In genomic region chr1:219724440-219724839, GRCh38 we compare ENCODE assay signal across 31 cellular contexts.
"Had no signal": no experiment of that assay in that cellular context is flagged by ENCODE, and none has a peak within 500 bp of the region (broad histone marks: within the 10 kb centered on the region; RNA-seq: fewer than 3 reads in every experiment).

No MANE protein-coding gene starts in this region.

- H3K36me3 Mint-ChIP-seq: activated naive CD8-positive, alpha-beta T cell treated with anti-CD3 and anti-CD28 coated beads for 36 hours; stimulated activated memory B cell treated with anti-CD40 and anti-IgM and Interleukin-4, amounts not matched to agents 10 μg/mL and 1 μg/mL and 100 μg/mL, for 72 hours had no signal

- H3K36me3 ChIP-seq: adrenal gland, gastrocnemius medialis, sigmoid colon, uterus had no signal

- FAIRE-seq: colon, endometrium, small intestine had no signal

- H3K9ac ChIP-seq: parathyroid adenoma had no signal

- H3K4me2 ChIP-seq: hepatocyte had no signal

- H3K4me3 Mint-ChIP-seq: activated CD4-positive, alpha-beta memory T cell treated with anti-CD3 and anti-CD28 coated beads for 36 hours; activated naive CD4-positive, alpha-beta T cell treated with anti-CD3 and anti-CD28 coated beads for 36 hours; activated naive CD8-positive, alpha-beta T cell treated with anti-CD3 and anti-CD28 coated beads for 36 hours; activated T-helper 1 cell treated with anti-CD3 and anti-CD28 coated beads, Interleukin-12 subunit alpha, Interleukin-12 subunit beta, Interleukin-2, Interleukin-4 antibody, amounts not matched to agents 30 ng/mL and 10 ng/mL and 1 ng/mL, durations not matched to agents 14 hours and 24 hours and 36 hours; naive thymus-derived CD4-positive, alpha-beta T cell; stimulated activated memory B cell treated with anti-CD40 and anti-IgM and Interleukin-4, amounts not matched to agents 10 μg/mL and 1 μg/mL and 100 μg/mL, for 72 hours; stimulated activated naive CD8-positive, alpha-beta T cell treated with anti-CD3 and anti-CD28 coated beads, Interleukin-15, amount 100 ng/mL, for 72 hours; type B pancreatic cell had no signal

- H3K27ac ChIP-seq: adrenal gland, body of pancreas, epithelial cell of prostate, gastrocnemius medialis, hepatocyte, parathyroid adenoma, psoas muscle, sigmoid colon, uterus had no signal

- H3K9me3 ChIP-seq: gastrocnemius medialis had no signal

- DNase-seq: activated CD4-positive, alpha-beta memory T cell treated with anti-CD3 and anti-CD28 coated beads for 36 hours; activated CD4-positive, alpha-beta T cell treated with anti-CD3 and anti-CD28 coated beads for 48 hours; activated CD8-positive, alpha-beta memory T cell treated with anti-CD3 and anti-CD28 coated beads, Interleukin-2, amount 50 U/mL, for 4 hours; activated effector memory CD4-positive, alpha-beta T cell treated with anti-CD3 and anti-CD28 coated beads, Interleukin-2, amount 50 U/mL, for 16 hours; activated naive CD4-positive, alpha-beta T cell treated with anti-CD3 and anti-CD28 coated beads for 36 hours; activated naive CD8-positive, alpha-beta T cell treated with anti-CD3 and anti-CD28 coated beads for 36 hours; activated T-cell treated with anti-CD3 and anti-CD28 coated beads, Interleukin-2, amount 50 U/mL, for 1 hour; adrenal gland; aorta; body of pancreas; dermis blood vessel endothelial cell; effector CD4-positive, alpha-beta T cell; gastrocnemius medialis; midbrain; naive thymus-derived CD4-positive, alpha-beta T cell; occipital lobe; psoas muscle; sigmoid colon; small intestine; stimulated activated CD4-positive, alpha-beta T cell treated with anti-CD3 and anti-CD28 coated beads, Interleukin-4, amount 100 ng/mL, for 24 hours; stimulated activated naive CD8-positive, alpha-beta T cell treated with anti-CD3 and anti-CD28 coated beads, Interleukin-15, amount 100 ng/mL, for 72 hours; substantia nigra; uterus had no signal

- H3K27ac Mint-ChIP-seq: activated CD4-positive, alpha-beta memory T cell treated with anti-CD3 and anti-CD28 coated beads for 36 hours; activated naive CD4-positive, alpha-beta T cell treated with anti-CD3 and anti-CD28 coated beads for 36 hours; activated naive CD8-positive, alpha-beta T cell treated with anti-CD3 and anti-CD28 coated beads for 36 hours; activated T-helper 1 cell treated with anti-CD3 and anti-CD28 coated beads, Interleukin-12 subunit alpha, Interleukin-12 subunit beta, Interleukin-2, Interleukin-4 antibody, amounts not matched to agents 30 ng/mL and 10 ng/mL and 1 ng/mL, durations not matched to agents 14 hours and 24 hours and 36 hours; naive thymus-derived CD4-positive, alpha-beta T cell; stimulated activated memory B cell treated with anti-CD40 and anti-IgM and Interleukin-4, amounts not matched to agents 10 μg/mL and 1 μg/mL and 100 μg/mL, for 72 hours; type B pancreatic cell had no signal

- H3K4me1 Mint-ChIP-seq: activated naive CD8-positive, alpha-beta T cell treated with anti-CD3 and anti-CD28 coated beads for 36 hours; naive thymus-derived CD4-positive, alpha-beta T cell; stimulated activated memory B cell treated with anti-CD40 and anti-IgM and Interleukin-4, amounts not matched to agents 10 μg/mL and 1 μg/mL and 100 μg/mL, for 72 hours; stimulated activated naive CD8-positive, alpha-beta T cell treated with anti-CD3 and anti-CD28 coated beads, Interleukin-15, amount 100 ng/mL, for 72 hours had no signal

- H2AFZ ChIP-seq: hepatocyte, parathyroid adenoma had no signal

- H3K4me1 ChIP-seq: adrenal gland, body of pancreas, gastrocnemius medialis, parathyroid adenoma, psoas muscle, sigmoid colon, uterus had no signal

- H3K4me3 ChIP-seq: adrenal gland, body of pancreas, gastrocnemius medialis, hepatocyte, psoas muscle, sigmoid colon, uterus had no signal

- H3K27me3 ChIP-seq: adrenal gland, body of pancreas, gastrocnemius medialis, hepatocyte, sigmoid colon, uterus had no signal

- H3K79me2 ChIP-seq: hepatocyte, parathyroid adenoma had no signal

- H3K27me3 Mint-ChIP-seq: activated CD4-positive, alpha-beta memory T cell treated with anti-CD3 and anti-CD28 coated beads for 36 hours; activated naive CD8-positive, alpha-beta T cell treated with anti-CD3 and anti-CD28 coated beads for 36 hours; naive thymus-derived CD4-positive, alpha-beta T cell; stimulated activated memory B cell treated with anti-CD40 and anti-IgM and Interleukin-4, amounts not matched to agents 10 μg/mL and 1 μg/mL and 100 μg/mL, for 72 hours; stimulated activated naive CD8-positive, alpha-beta T cell treated with anti-CD3 and anti-CD28 coated beads, Interleukin-15, amount 100 ng/mL, for 72 hours; type B pancreatic cell had no signal
